Comparison of ENCODE assay signal across 36 cellular contexts in genomic region chr1:28241633-28242241, GRCh38. TPM values are rescaled to one million over a fixed set of nuclear protein-coding genes. Genes with fewer than 3 reads are reported as not detected.
DNase-seq lines count a peak whose midpoint lies in the region; ATAC-seq and TF ChIP-seq lines count a peak whose summit lies in the region.
"Had no signal": no experiment of that assay in that cellular context is flagged by ENCODE, and none has a peak within 500 bp of the region (broad histone marks: within the 10 kb centered on the region; RNA-seq: fewer than 3 reads in every experiment).

No MANE protein-coding gene starts in this region.

- no peaks in the 10 kb centered on the region for H3K27me3 Mint-ChIP-seq in stimulated activated naive CD8-positive, alpha-beta T cell treated with anti-CD3 and anti-CD28 coated beads, Interleukin-15, amount 100 ng/mL, for 72 hours
- H3K27me3 Mint-ChIP-seq: activated CD4-positive, alpha-beta T cell treated with anti-CD3 and anti-CD28 coated beads for 36 hours; activated naive CD4-positive, alpha-beta T cell treated with anti-CD3 and anti-CD28 coated beads, Interleukin-2, amount 50 U/mL, for 24 hours; activated T-helper 17 cell treated with anti-CD3 and anti-CD28 coated beads, Interleukin-2, amount 50 U/mL, for 72 hours; B cell had no signal

- 53% methylated on average over 10 of the region's 10 CpGs for WGBS in prostate gland
- WGBS in mesenchymal stem cell, result 95% methylated on average over 9 of the region's 10 CpGs

- no peak overlapping the region for H2BK15ac ChIP-seq in mesenchymal stem cell (ENCODE audit: low read depth, poor library complexity, severe bottlenecking)

- CTCF ChIA-PET in RWPE1 (lab: Yijun Ruan, JAX), result interaction anchor here (0.6 kb wide), 1 partner anchor 277 kb away, joined by 4 read pairs; no protein-coding TSS in a partner anchor
- CTCF ChIA-PET in PC-9 (lab: Charles Lee), result no interaction called here

- peaks cover 56% of the 10 kb centered on the region for H3K36me3 ChIP-seq in DOHH2 (ENCODE audit: control insufficient read depth, low read length)
- H3K36me3 ChIP-seq in prostate gland, result no peaks in the 10 kb centered on the region
- H3K36me3 ChIP-seq in PC-9 (ENCODE audit: low read depth), result no peaks in the 10 kb centered on the region
- peaks cover 0 to 19% of the 10 kb centered on the region in 2 experiments for H3K36me3 ChIP-seq in mesenchymal stem cell (ENCODE audit: control insufficient read depth in 1 of 2, insufficient read depth in 2 of 2, low read depth in 1 of 2, low read length in 2 of 2)
- H3K36me3 ChIP-seq: ovary, thyroid gland, vagina had no signal

- DNase-seq in RWPE1 (ENCODE audit: low spot score) (peak; percentile 53), prostate gland (ENCODE audit: low spot score) (peak; percentile 64), PC-9 (no peak), mucosa of gallbladder (ENCODE audit: low spot score) (no peak), mesenchymal stem cell (no peak)
- DNase-seq in stimulated activated naive CD8-positive, alpha-beta T cell treated with anti-CD3 and anti-CD28 coated beads, Interleukin-15, amount 100 ng/mL, for 72 hours, result no peak
- DNase-seq: activated CD4-positive, alpha-beta T cell treated with anti-CD3 and anti-CD28 coated beads for 36 hours; activated CD8-positive, alpha-beta T cell treated with anti-CD3 and anti-CD28 coated beads, Interleukin-2, amount 10 ng/mL, durations not matched to agents 7 days and 5 days; amniotic stem cell; brain microvascular endothelial cell; DMS153; head of caudate nucleus; KG1; kidney; lower lobe of right lung; MG63; NCI-H1105; NCI-H1930; NCI-H2227 treated with DMSO at 0.1 percent for 48 hours; NCI-H69; nephron progenitor cell; ovary; right cardiac atrium; SHP77 treated with DMSO at 0.1 percent for 48 hours; spleen; stimulated activated CD8-positive, alpha-beta memory T cell treated with anti-CD3 and anti-CD28 coated beads, Interleukin-4, amount 100 ng/mL, for 48 hours; stomach; thyroid gland had no signal

- H3K9me3 Mint-ChIP-seq in stimulated activated naive CD8-positive, alpha-beta T cell treated with anti-CD3 and anti-CD28 coated beads, Interleukin-15, amount 100 ng/mL, for 72 hours, result no peaks in the 10 kb centered on the region
- H3K9me3 Mint-ChIP-seq: activated naive CD4-positive, alpha-beta T cell treated with anti-CD3 and anti-CD28 coated beads, Interleukin-2, amount 50 U/mL, for 24 hours; activated T-helper 17 cell treated with anti-CD3 and anti-CD28 coated beads, Interleukin-2, amount 50 U/mL, for 72 hours; nephron progenitor cell; T-helper 2 cell treated with Interferon-gamma antibody and Interleukin-4, amounts not matched to agents 5 μg/mL and 100 μg/mL, for 36 hours had no signal

- H3K27me3 ChIP-seq in DOHH2 (ENCODE audit: control insufficient read depth, low read length), result no peaks in the 10 kb centered on the region
- no peaks in the 10 kb centered on the region for H3K27me3 ChIP-seq in prostate gland (replicated peaks; ENCODE audit: insufficient read depth)
- H3K27me3 ChIP-seq in PC-9 (ENCODE audit: insufficient read depth, low read depth), result no peaks in the 10 kb centered on the region
- H3K27me3 ChIP-seq in mesenchymal stem cell (ENCODE audit: control insufficient read depth in 1 of 2, insufficient read depth in 1 of 2, low read length in 2 of 2), result no peaks in the 10 kb centered on the region
- H3K27me3 ChIP-seq: brain microvascular endothelial cell, MG63, ovary, spleen, stomach, thyroid gland, vagina had no signal

- H2AFZ ChIP-seq in PC-9 (no peak overlapping the region), mesenchymal stem cell (ENCODE audit: low read depth, low read length) (no peak overlapping the region)

- H4K20me1 ChIP-seq in DOHH2 (ENCODE audit: control insufficient read depth, insufficient read depth, low read depth, low read length) (no peaks in the 10 kb centered on the region; the same call in 1 of the 2 replicates), PC-9 (ENCODE audit: insufficient read depth) (no peaks in the 10 kb centered on the region)

- no peak overlapping the region for H2BK12ac ChIP-seq in mesenchymal stem cell (ENCODE audit: low read length in 2 of 2)

- POLR2A ChIA-PET in RWPE1 (lab: Yijun Ruan, JAX; ENCODE audit: low non-redundant PET), result no interaction called here
- POLR2A ChIA-PET in PC-9 (lab: Charles Lee; ENCODE audit: unreplicated experiment), result no interaction called here

- H3K27ac ChIP-seq in DOHH2 (ENCODE audit: low read depth, low read length), result peak overlapping the region; percentile 29; the same call in 1 of the 2 replicates
- H3K27ac ChIP-seq in RWPE1, result peak overlapping the region; percentile 94
- no peak overlapping the region for H3K27ac ChIP-seq in prostate gland
- H3K27ac ChIP-seq in PC-9, result no peak overlapping the region
- H3K27ac ChIP-seq in mesenchymal stem cell (ENCODE audit: low read length, poor library complexity, severe bottlenecking), result no peak overlapping the region
- H3K27ac ChIP-seq: brain microvascular endothelial cell, lower lobe of right lung, ovary, spleen, thyroid gland, vagina had no signal

- no peak overlapping the region for H4K8ac ChIP-seq in mesenchymal stem cell (ENCODE audit: low read length)

- H3K4me3 ChIP-seq in DOHH2 (ENCODE audit: low read length) (no peak overlapping the region), prostate gland (no peak overlapping the region), PC-9 (no peak overlapping the region), mesenchymal stem cell (ENCODE audit: insufficient read depth in 1 of 2, low read depth in 1 of 2, low read length in 2 of 2) (no peak overlapping the region)
- H3K4me3 ChIP-seq: lower lobe of right lung, MG63, ovary, spleen, stomach, thyroid gland, vagina had no signal

- no peak overlapping the region for H3K23ac ChIP-seq in mesenchymal stem cell (ENCODE audit: low read length in 2 of 2)

- H3K9me3 ChIP-seq in DOHH2 (ENCODE audit: control insufficient read depth, insufficient read depth, low read length) (no peaks in the 10 kb centered on the region), prostate gland (no peaks in the 10 kb centered on the region), PC-9 (ENCODE audit: insufficient read depth, low read depth) (no peaks in the 10 kb centered on the region), mesenchymal stem cell (ENCODE audit: control insufficient read depth, low read length) (no peaks in the 10 kb centered on the region)
- H3K9me3 ChIP-seq: lower lobe of right lung, MG63, ovary, spleen, stomach, thyroid gland, vagina had no signal

- no peak overlapping the region for H3K14ac ChIP-seq in mesenchymal stem cell (ENCODE audit: low read length in 2 of 2)

- intact Hi-C loops in prostate gland (cut with DNase I), result no loop called here
- intact Hi-C loops in PC-9 (cut with micrococcal nuclease; ENCODE audit: unreplicated experiment), result no loop called here

- TF ChIP-seq CTCF in DOHH2 (IDR thresholded peaks at IDR 0.05; ENCODE audit: low read depth, low read length, poor library complexity, severe bottlenecking), result no peak
- TF ChIP-seq CTCF in RWPE1 (conservative IDR thresholded peaks at IDR 0.05; ENCODE audit: low read depth), result no peak
- TF ChIP-seq CTCF in prostate gland (IDR thresholded peaks at IDR 0.05), result no peak
- TF ChIP-seq CTCF in PC-9 (conservative IDR thresholded peaks at IDR 0.05), result no peak

- H3K4me1 ChIP-seq in DOHH2 (ENCODE audit: control insufficient read depth, low read length) (peaks cover 87% of the 10 kb centered on the region), prostate gland (replicated peaks) (peaks cover 5% of the 10 kb centered on the region), PC-9 (replicated peaks; ENCODE audit: insufficient read depth) (peaks cover 9% of the 10 kb centered on the region; the same call in 1 of the 2 replicates), mesenchymal stem cell (ENCODE audit: control insufficient read depth, insufficient read depth, low read depth, low read length) (peaks cover 9% of the 10 kb centered on the region)

- H3K4me2 ChIP-seq in DOHH2 (ENCODE audit: low read length) (peak overlapping the region; percentile 34), PC-9 (no peak overlapping the region), mesenchymal stem cell (ENCODE audit: low read length, poor library complexity, severe bottlenecking) (no peak overlapping the region)

- no peak overlapping the region for H3K4me3 Mint-ChIP-seq in stimulated activated naive CD8-positive, alpha-beta T cell treated with anti-CD3 and anti-CD28 coated beads, Interleukin-15, amount 100 ng/mL, for 72 hours
- H3K4me3 Mint-ChIP-seq: activated CD4-positive, alpha-beta T cell treated with anti-CD3 and anti-CD28 coated beads for 36 hours; activated CD8-positive, alpha-beta T cell treated with anti-CD3 and anti-CD28 coated beads, Interleukin-2, amount 10 ng/mL, durations not matched to agents 7 days and 5 days; activated naive CD4-positive, alpha-beta T cell treated with anti-CD3 and anti-CD28 coated beads, Interleukin-2, amount 50 U/mL, for 24 hours; activated T-helper 17 cell treated with anti-CD3 and anti-CD28 coated beads, Interleukin-2, amount 50 U/mL, for 72 hours; B cell; nephron progenitor cell; T-helper 2 cell treated with Interferon-gamma antibody and Interleukin-4, amounts not matched to agents 5 μg/mL and 100 μg/mL, for 36 hours had no signal

- H3K9ac ChIP-seq in mesenchymal stem cell (ENCODE audit: low read length), result no peak overlapping the region

- H3F3A ChIP-seq in DOHH2 (ENCODE audit: control insufficient read depth, insufficient read depth), result peaks cover 72% of the 10 kb centered on the region
- H3F3A ChIP-seq in PC-9 (ENCODE audit: insufficient read depth, low read depth), result peaks cover 3% of the 10 kb centered on the region; the same call in 1 of the 2 replicates

- BruUV-seq in PC-9 (replicated peaks; lab: Mats Ljungman, UMichigan), result no TSS peak

- H3K79me1 ChIP-seq in mesenchymal stem cell (replicated peaks; ENCODE audit: low read length, poor library complexity, severe bottlenecking), result peaks cover 5% of the 10 kb centered on the region

- no peak overlapping the region for H2BK5ac ChIP-seq in mesenchymal stem cell (ENCODE audit: low read depth, low read length, poor library complexity, severe bottlenecking)

- peaks cover 47% of the 10 kb centered on the region for H3K79me2 ChIP-seq in DOHH2 (ENCODE audit: control insufficient read depth, low read length)
- peaks cover 12% of the 10 kb centered on the region for H3K79me2 ChIP-seq in PC-9 (ENCODE audit: low read depth)

- peaks cover 35% of the 10 kb centered on the region for H3K4me1 Mint-ChIP-seq in stimulated activated naive CD8-positive, alpha-beta T cell treated with anti-CD3 and anti-CD28 coated beads, Interleukin-15, amount 100 ng/mL, for 72 hours

- H3K18ac ChIP-seq in mesenchymal stem cell (ENCODE audit: low read depth in 1 of 2, low read length in 2 of 2), result no peak overlapping the region

- no peak overlapping the region for H4K91ac ChIP-seq in mesenchymal stem cell (ENCODE audit: low read length)

- H2BK120ac ChIP-seq in mesenchymal stem cell (ENCODE audit: low read depth, low read length), result no peak overlapping the region

- ATAC-seq in esophagus mucosa, result peak; percentile 74
- ATAC-seq in stimulated activated naive CD8-positive, alpha-beta T cell treated with anti-CD3 and anti-CD28 coated beads, Interleukin-15, amount 100 ng/mL, for 72 hours, result no peak
- ATAC-seq: activated CD4-positive, alpha-beta T cell treated with anti-CD3 and anti-CD28 coated beads for 36 hours; activated CD8-positive, alpha-beta T cell treated with anti-CD3 and anti-CD28 coated beads, Interleukin-2, amount 10 ng/mL, durations not matched to agents 7 days and 5 days; activated T-helper 17 cell treated with anti-CD3 and anti-CD28 coated beads, Interleukin-2, amount 50 U/mL, for 72 hours; lower lobe of right lung; Panc1; right cardiac atrium had no signal

- no peak overlapping the region for H3K27ac Mint-ChIP-seq in stimulated activated naive CD8-positive, alpha-beta T cell treated with anti-CD3 and anti-CD28 coated beads, Interleukin-15, amount 100 ng/mL, for 72 hours
- H3K27ac Mint-ChIP-seq: activated CD4-positive, alpha-beta T cell treated with anti-CD3 and anti-CD28 coated beads for 36 hours; activated CD8-positive, alpha-beta T cell treated with anti-CD3 and anti-CD28 coated beads, Interleukin-2, amount 10 ng/mL, durations not matched to agents 7 days and 5 days; activated naive CD4-positive, alpha-beta T cell treated with anti-CD3 and anti-CD28 coated beads, Interleukin-2, amount 50 U/mL, for 24 hours; activated T-helper 17 cell treated with anti-CD3 and anti-CD28 coated beads, Interleukin-2, amount 50 U/mL, for 72 hours; B cell; T-helper 2 cell treated with Interferon-gamma antibody and Interleukin-4, amounts not matched to agents 5 μg/mL and 100 μg/mL, for 36 hours had no signal

- no peak overlapping the region for H3K4ac ChIP-seq in mesenchymal stem cell (ENCODE audit: low read depth in 1 of 2, low read length in 2 of 2)

- no peaks in the 10 kb centered on the region for H3K9me2 ChIP-seq in DOHH2 (replicated peaks; ENCODE audit: control insufficient read depth, low read length)
- H3K9me2 ChIP-seq in PC-9 (ENCODE audit: insufficient read depth), result no peaks in the 10 kb centered on the region

- H2AK5ac ChIP-seq in mesenchymal stem cell (ENCODE audit: low read length, severe bottlenecking), result no peak overlapping the region

- TF ChIP-seq POLR2A in prostate gland (IDR thresholded peaks at IDR 0.05), result no peak

RNA-seq across cellular contexts. Expression of gene ATP5IF1, which starts 5.8 kb away (rescaled TPM):
- total RNA-seq in esophagus mucosa (119 TPM), prostate gland (100 to 1,000 TPM; 171 to 390 TPM), PC-9 (2021) (125 and 146 TPM in 2 replicates), mucosa of gallbladder (208 TPM)
- polyA plus RNA-seq in mesenchymal stem cell (2013, experiment 1 of 2), result 410 TPM
- 423 TPM for polyA plus RNA-seq in mesenchymal stem cell (2013, experiment 2 of 2)

RNA-seq across cellular contexts. Expression of gene DNAJC8, which starts 8.9 kb away (rescaled TPM):
- 45.8 TPM for total RNA-seq in esophagus mucosa
- total RNA-seq in prostate gland, result 10 to 100 TPM; 43.7 to 60.3 TPM
- total RNA-seq in PC-9 (2021), result 48.4 and 61.4 TPM in 2 replicates
- total RNA-seq in mucosa of gallbladder, result 61.9 TPM
- 128 TPM for polyA plus RNA-seq in mesenchymal stem cell (2013, experiment 1 of 2)
- polyA plus RNA-seq in mesenchymal stem cell (2013, experiment 2 of 2), result 125 TPM

RNA-seq across cellular contexts. Expression of gene SESN2, which starts 17.6 kb away (rescaled TPM):
- total RNA-seq in esophagus mucosa, result 26.2 TPM
- 10 to 100 TPM; 11.2 to 27.5 TPM for total RNA-seq in prostate gland
- 10.3 and 12.2 TPM in 2 replicates for total RNA-seq in PC-9 (2021)
- total RNA-seq in mucosa of gallbladder, result 19.6 TPM
- 29.9 TPM for polyA plus RNA-seq in mesenchymal stem cell (2013, experiment 1 of 2)
- polyA plus RNA-seq in mesenchymal stem cell (2013, experiment 2 of 2), result 29.1 TPM

Comparison
In these comparisons a context has a peak if more than half of its experiments do, and no peak if none do; other contexts are left out.
1. H3K27ac ChIP-seq: peak in DOHH2 (single experiment) and RWPE1 (single experiment); none in prostate gland (0 of 2), PC-9 (single experiment) and mesenchymal stem cell (single experiment).
2. DNase-seq: peak in RWPE1 (single experiment) and prostate gland (single experiment); none in stimulated activated naive CD8-positive, alpha-beta T cell treated with anti-CD3 and anti-CD28 coated beads, Interleukin-15, amount 100 ng/mL, for 72 hours (0 of 2), PC-9 (0 of 2), mucosa of gallbladder (single experiment) and mesenchymal stem cell (single experiment).